Comparison of ENCODE assay signal across 18 cellular contexts in genomic region chr3:72590732-72591192, GRCh38.
A peak's percentile ranks its signal among the peaks of the same experiment; 100 is the strongest.
DNase-seq lines count a peak whose midpoint lies in the region; ATAC-seq and TF ChIP-seq lines count a peak whose summit lies in the region.
"Had no signal": no experiment of that assay in that cellular context is flagged by ENCODE, and none has a peak within 500 bp of the region (broad histone marks: within the 10 kb centered on the region; RNA-seq: fewer than 3 reads in every experiment).

No MANE protein-coding gene starts in this region.

- H3K4me2 ChIP-seq in hepatocyte, result peak overlapping the region; percentile 0
- H3K4me2 ChIP-seq: SK-N-SH had no signal

- peaks cover 90% of the 10 kb centered on the region for H3K27me3 Mint-ChIP-seq in neural crest cell (ENCODE audit: low read depth)
- H3K27me3 Mint-ChIP-seq: CD4-positive, alpha-beta memory T cell had no signal

- no peaks in the 10 kb centered on the region for H3K27me3 ChIP-seq in cardiac muscle cell
- no peaks in the 10 kb centered on the region for H3K27me3 ChIP-seq in hepatocyte
- no peaks in the 10 kb centered on the region for H3K27me3 ChIP-seq in MG63
- H3K27me3 ChIP-seq: ovary, upper lobe of right lung had no signal

- H3K36me3 Mint-ChIP-seq in neural crest cell (ENCODE audit: low read depth), result no peaks in the 10 kb centered on the region
- H3K36me3 Mint-ChIP-seq: activated naive CD4-positive, alpha-beta T cell treated with anti-CD3 and anti-CD28 coated beads, Interleukin-2, amount 10 ng/mL, durations not matched to agents 7 days and 5 days; CD4-positive, alpha-beta memory T cell had no signal

- ATAC-seq in left ventricle myocardium superior (no peak), GM18520 (IDR thresholded peaks at IDR 0.05; ENCODE audit: unreplicated experiment) (no peak)
- ATAC-seq: upper lobe of right lung had no signal

- H3K4me3 ChIP-seq in cardiac muscle cell, result no peak overlapping the region
- no peak overlapping the region for H3K4me3 ChIP-seq in hepatocyte
- no peak overlapping the region for H3K4me3 ChIP-seq in MG63
- H3K4me3 ChIP-seq: coronary artery, ovary, PC-9, upper lobe of right lung had no signal

- no peak for TF ChIP-seq CTCF in cardiac muscle cell (IDR thresholded peaks at IDR 0.05; ENCODE audit: low read depth, low read length)
- TF ChIP-seq CTCF in hepatocyte (IDR thresholded peaks at IDR 0.05; ENCODE audit: poor library complexity), result no peak
- TF ChIP-seq CTCF in neural crest cell (conservative IDR thresholded peaks at IDR 0.05), result no peak

- H3K79me2 ChIP-seq in hepatocyte, result no peaks in the 10 kb centered on the region

- H3K4me1 Mint-ChIP-seq in neural crest cell, result peaks cover 41% of the 10 kb centered on the region
- H3K4me1 Mint-ChIP-seq: activated naive CD4-positive, alpha-beta T cell treated with anti-CD3 and anti-CD28 coated beads, Interleukin-2, amount 10 ng/mL, durations not matched to agents 7 days and 5 days; CD4-positive, alpha-beta memory T cell had no signal

- WGBS in hepatocyte (ENCODE audit: low lambda C conversion rate, missing lambda C conversion rate), result 44% methylated on average over 12 of the region's 12 CpGs

- no peaks in the 10 kb centered on the region for H3K9me3 Mint-ChIP-seq in neural crest cell
- H3K9me3 Mint-ChIP-seq: activated naive CD4-positive, alpha-beta T cell treated with anti-CD3 and anti-CD28 coated beads, Interleukin-2, amount 10 ng/mL, durations not matched to agents 7 days and 5 days; CD4-positive, alpha-beta memory T cell had no signal

- H2AFZ ChIP-seq in hepatocyte, result peak overlapping the region; percentile 8
- H2AFZ ChIP-seq: PC-9 had no signal

- H3K36me3 ChIP-seq in cardiac muscle cell (no peaks in the 10 kb centered on the region), hepatocyte (replicated peaks; ENCODE audit: insufficient read depth, low read depth) (no peaks in the 10 kb centered on the region), MG63 (no peaks in the 10 kb centered on the region)
- H3K36me3 ChIP-seq: ovary, upper lobe of right lung had no signal

- H4K20me1 ChIP-seq in hepatocyte (ENCODE audit: insufficient read depth, poor library complexity, severe bottlenecking), result no peaks in the 10 kb centered on the region

- intact Hi-C loops in left ventricle myocardium superior (cut with micrococcal nuclease), result no loop called here

- H3K27ac Mint-ChIP-seq in neural crest cell (ENCODE audit: unreplicated experiment), result no peak overlapping the region
- H3K27ac Mint-ChIP-seq: activated naive CD4-positive, alpha-beta T cell treated with anti-CD3 and anti-CD28 coated beads, Interleukin-2, amount 10 ng/mL, durations not matched to agents 7 days and 5 days; CD4-positive, alpha-beta memory T cell had no signal

- H3K4me3 Mint-ChIP-seq in neural crest cell, result peak overlapping the region; percentile 70
- H3K4me3 Mint-ChIP-seq: activated naive CD4-positive, alpha-beta T cell treated with anti-CD3 and anti-CD28 coated beads, Interleukin-2, amount 10 ng/mL, durations not matched to agents 7 days and 5 days; CD4-positive, alpha-beta memory T cell had no signal

- H3K4me1 ChIP-seq in cardiac muscle cell (ENCODE audit: low read depth) (peaks cover 33% of the 10 kb centered on the region), hepatocyte (ENCODE audit: insufficient read depth) (peaks cover 25% of the 10 kb centered on the region)
- H3K4me1 ChIP-seq: upper lobe of right lung had no signal

- H3K27ac ChIP-seq in cardiac muscle cell, result peak overlapping the region; percentile 95
- H3K27ac ChIP-seq in hepatocyte, result peak overlapping the region; percentile 55
- H3K27ac ChIP-seq: ovary, upper lobe of right lung had no signal

- H3K9me3 ChIP-seq in cardiac muscle cell (ENCODE audit: low read depth), result no peaks in the 10 kb centered on the region
- H3K9me3 ChIP-seq in hepatocyte (ENCODE audit: low read depth), result no peaks in the 10 kb centered on the region
- H3K9me3 ChIP-seq in MG63, result no peaks in the 10 kb centered on the region
- H3K9me3 ChIP-seq: ovary, SK-N-SH, upper lobe of right lung had no signal

- no peaks in the 10 kb centered on the region for H3K9me2 ChIP-seq in hepatocyte (replicated peaks; ENCODE audit: insufficient read depth)
- H3K9me2 ChIP-seq: SK-N-SH had no signal

- peak in 1 of 2 donors; percentile 84 for DNase-seq in cardiac muscle cell (ENCODE audit: low read depth in 1 of 2, low spot score in 1 of 2)
- no peak for DNase-seq in left ventricle myocardium superior
- no peak for DNase-seq in hepatocyte (ENCODE audit: low spot score)
- peak; percentile 52 for DNase-seq in neural crest cell (ENCODE audit: low read depth, low spot score)
- DNase-seq in MG63, result no peak
- DNase-seq in DMS114 treated with DMSO at 0.1 percent for 48 hours (lab: John Stamatoyannopoulos, UW; ENCODE audit: unreplicated experiment), result no peak
- DNase-seq in GF-D8 (lab: John Stamatoyannopoulos, UW), result no peak
- DNase-seq: activated CD4-positive, alpha-beta T cell treated with anti-CD3 and anti-CD28 coated beads, Interleukin-2, amount 50 U/mL, for 1 hour; activated naive CD4-positive, alpha-beta T cell treated with anti-CD3 and anti-CD28 coated beads, Interleukin-2, amount 10 ng/mL, durations not matched to agents 7 days and 5 days; CD4-positive, alpha-beta memory T cell; NCI-H2081; NCI-H524 treated with DMSO at 0.1 percent for 48 hours; SK-N-SH; upper lobe of right lung had no signal
